8 cellular contexts compared by ENCODE assay signal in the genomic region with DNA sequence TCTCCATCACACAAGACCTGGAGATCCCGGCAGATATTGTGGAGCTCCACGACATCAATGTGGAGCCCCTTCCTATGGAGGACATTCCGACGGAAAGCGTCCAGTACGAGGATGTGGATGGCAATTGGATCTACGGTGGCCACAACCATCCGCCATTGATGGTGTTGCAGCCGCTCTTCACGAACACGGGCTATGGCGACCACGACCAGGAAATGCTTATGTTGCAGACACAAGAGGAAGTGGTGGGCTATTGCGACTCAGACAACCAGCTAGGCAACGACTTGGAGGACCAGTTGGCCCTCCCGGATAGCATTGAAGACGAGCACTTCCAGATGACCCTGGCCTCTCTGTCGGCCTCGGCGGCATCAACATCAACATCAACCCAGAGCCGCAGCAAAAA.
"Had no signal": no experiment of that assay in that cellular context is flagged by ENCODE, and none has a peak within 500 bp of the region (broad histone marks: within the 10 kb centered on the region; RNA-seq: fewer than 3 reads in every experiment).

No MANE protein-coding gene starts in this region.

- H3K9me3 ChIP-seq: HAP-1 had no signal

- ATAC-seq: HCT116, K562 had no signal

- H3K4me3 ChIP-seq: GM23248, HAP-1, K562 had no signal

- DNase-seq: GM23248, GOT3, H7, IMR-90, KG1 had no signal

- H3K27ac ChIP-seq: GM23248 had no signal
